ENCODE assay signal across 8 cellular contexts in genomic region chr6:127190552-127190951, GRCh38.
DNase-seq lines count a peak whose midpoint lies in the region; ATAC-seq and TF ChIP-seq lines count a peak whose summit lies in the region.

No MANE protein-coding gene starts in this region.

- no peaks in the 10 kb centered on the region for H3K36me3 ChIP-seq in OCI-LY7 (ENCODE audit: insufficient read depth, low read length)

- no peaks in the 10 kb centered on the region for H3K36me3 Mint-ChIP-seq in Calu3 (ENCODE audit: insufficient read depth, unreplicated experiment)

- DNase-seq in A172 (ENCODE audit: low spot score) (peak; percentile 25), OCI-LY7 (ENCODE audit: low spot score) (peak; percentile 24), fibroblast of peridontal ligament (ENCODE audit: extremely low read depth) (peak; percentile 81), DMS79 (lab: John Stamatoyannopoulos, UW) (no peak), HPDE6-E6E7 (ENCODE audit: extremely low spot score) (no peak), Calu3 (no peak)

- POLR2A ChIA-PET in OCI-LY7 (lab: Charles Lee): no interaction called here

- BruUV-seq in OCI-LY7 (replicated peaks; lab: Mats Ljungman, UMichigan) (no TSS peak), Calu3 (replicated peaks; lab: Mats Ljungman, UMichigan) (no TSS peak)

- H3K79me2 ChIP-seq in OCI-LY7 (ENCODE audit: insufficient read depth, low read depth, low read length): no peaks in the 10 kb centered on the region

- no peaks in the 10 kb centered on the region for H3K4me1 Mint-ChIP-seq in Calu3 (ENCODE audit: low read depth, unreplicated experiment)

- CTCF ChIA-PET in OCI-LY7 (lab: Charles Lee; ENCODE audit: unreplicated experiment) (no interaction called here), Calu3 (lab: Charles Lee) (interaction anchor here (0.6 to 1.4 kb wide), 3 partner anchors 76 to 945 kb away, joined by 3 to 18 read pairs (median 3); partner anchors contain the start of gene RNF146)

- H3K4me1 ChIP-seq in OCI-LY7 (ENCODE audit: insufficient read depth, low read length, poor library complexity, severe bottlenecking): no peaks in the 10 kb centered on the region

- TF ChIP-seq CTCF in OCI-LY7 (conservative IDR thresholded peaks at IDR 0.05; ENCODE audit: low read length): peak; percentile 76
- no peak for TF ChIP-seq CTCF in Calu3 (IDR thresholded peaks at IDR 0.05; ENCODE audit: unreplicated experiment)

- no peak overlapping the region for H2AFZ ChIP-seq in OCI-LY7 (ENCODE audit: low read length)

- H3K27ac Mint-ChIP-seq in Calu3 (ENCODE audit: unreplicated experiment): no peak overlapping the region

- no peaks in the 10 kb centered on the region for H3K9me3 ChIP-seq in OCI-LY7 (ENCODE audit: low read length)

- H3K9me3 Mint-ChIP-seq in Calu3 (ENCODE audit: low read depth, unreplicated experiment): no peaks in the 10 kb centered on the region

- H3K4me2 ChIP-seq in OCI-LY7 (ENCODE audit: low read length): no peak overlapping the region

- no peaks in the 10 kb centered on the region for H3K27me3 Mint-ChIP-seq in Calu3 (ENCODE audit: unreplicated experiment)

- intact Hi-C loops in OCI-LY7 (cut with micrococcal nuclease; ENCODE audit: unreplicated experiment) (no loop called here), Calu3 (cut with micrococcal nuclease; ENCODE audit: unreplicated experiment) (no loop called here)

- no peak overlapping the region for H3K4me3 Mint-ChIP-seq in Calu3 (ENCODE audit: low read depth, unreplicated experiment)

- H3K9me2 ChIP-seq in OCI-LY7 (ENCODE audit: insufficient read depth, low read length): no peaks in the 10 kb centered on the region

- H4K20me1 ChIP-seq in OCI-LY7 (ENCODE audit: insufficient read depth, low read length): no peaks in the 10 kb centered on the region

- no peak overlapping the region for H3K4me3 ChIP-seq in OCI-LY7 (ENCODE audit: low read depth, low read length, poor library complexity, severe bottlenecking)

- ATAC-seq in GM18858 (IDR thresholded peaks at IDR 0.05; ENCODE audit: unreplicated experiment) (peak; percentile 37), HG02938 (IDR thresholded peaks at IDR 0.05; ENCODE audit: unreplicated experiment) (no peak)

- H3K27ac ChIP-seq in OCI-LY7 (ENCODE audit: low read depth, low read length, poor library complexity, severe bottlenecking): no peak overlapping the region

Comparison
In these comparisons a context has a peak if more than half of its experiments do, and no peak if none do; other contexts are left out.
1. DNase-seq: peak in A172 (single experiment), OCI-LY7 (single experiment) and fibroblast of peridontal ligament (single experiment); none in DMS79 (single experiment), HPDE6-E6E7 (single experiment) and Calu3 (single experiment).